ENCODE assay signal across 26 cellular contexts in the genomic region with DNA sequence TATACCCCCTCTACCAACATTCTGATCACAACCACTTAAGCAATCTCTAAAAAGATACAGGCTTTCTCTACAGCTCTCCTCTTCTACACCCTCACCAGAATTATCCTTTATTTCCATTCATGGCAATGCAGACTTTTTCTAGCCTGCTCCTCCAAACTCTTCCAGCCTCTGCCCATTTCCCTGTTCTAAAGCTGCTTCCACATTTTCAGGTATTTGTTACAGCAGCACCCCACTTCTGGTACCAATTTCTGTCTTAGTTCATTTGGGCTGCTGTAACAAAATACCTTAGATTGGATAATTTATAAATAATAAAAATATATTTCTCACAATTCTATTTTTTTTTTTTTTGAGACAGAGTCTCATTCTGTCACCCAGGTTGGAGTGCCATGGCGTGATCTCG. TPM values are rescaled to one million over a fixed set of nuclear protein-coding genes. Genes with fewer than 3 reads are reported as not detected.
DNase-seq lines count a peak whose midpoint lies in the region; ATAC-seq, FAIRE-seq and TF ChIP-seq lines count a peak whose summit lies in the region.
"Had no signal": no experiment of that assay in that cellular context is flagged by ENCODE, and none has a peak within 500 bp of the region (broad histone marks: within the 10 kb centered on the region; RNA-seq: fewer than 3 reads in every experiment).

No MANE protein-coding gene starts in this region.

- no peak overlapping the region for H3K56ac ChIP-seq in IMR-90 (ENCODE audit: extremely low read depth, insufficient read depth, low read length)

- H3K9ac ChIP-seq in IMR-90 (ENCODE audit: low read depth, low read length) (no peak overlapping the region), K562 (ENCODE audit: insufficient read depth in 1 of 2, low read depth in 2 of 2, low read length in 2 of 2) (no peak overlapping the region)
- H3K9ac ChIP-seq: BLaER1 had no signal

- TF ChIP-seq RAD21 in IMR-90 (IDR thresholded peaks at IDR 0.05; ENCODE audit: low read length) (no peak), K562 (CRISPR knock-in tag; conservative IDR thresholded peaks at IDR 0.05 in 1 of 2, IDR thresholded peaks at IDR 0.05 in 1 of 2) (no peak)

- no peak overlapping the region for H2AFZ ChIP-seq in IMR-90 (replicated peaks; ENCODE audit: low read length, poor library complexity)
- no peak overlapping the region for H2AFZ ChIP-seq in K562 (ENCODE audit: low read depth, low read length)

- H3K4me3 ChIP-seq in IMR-90 (ENCODE audit: insufficient read depth, low read depth, low read length) (no peak overlapping the region), K562 (no peak overlapping the region)
- H3K4me3 ChIP-seq: BLaER1 had no signal

- H3K14ac ChIP-seq in IMR-90 (replicated peaks; ENCODE audit: low read depth, low read length): no peak overlapping the region

- no peak overlapping the region for H4K5ac ChIP-seq in IMR-90 (ENCODE audit: low read depth, low read length)

- H3K9me3 ChIP-seq in IMR-90 (ENCODE audit: control insufficient read depth, insufficient read depth, low read length): peaks cover 2% of the 10 kb centered on the region; the same call in 1 of the 2 replicates
- no peaks in the 10 kb centered on the region; the same call in 1 of the 2 replicates for H3K9me3 ChIP-seq in K562 (replicated peaks; ENCODE audit: control insufficient read depth, insufficient read depth, low read depth, low read length)
- H3K9me3 ChIP-seq: BE2C had no signal

- H2BK5ac ChIP-seq in IMR-90 (ENCODE audit: low read depth, low read length, poor library complexity, severe bottlenecking): peak overlapping the region; percentile 23

- H3K27ac ChIP-seq in IMR-90 (ENCODE audit: insufficient read depth, low read length) (no peak overlapping the region), K562 (ENCODE audit: extremely low read depth, low read depth, low read length) (no peak overlapping the region)
- H3K27ac ChIP-seq: BLaER1 had no signal

- 0 out of 2 replicates have a peak overlapping the region, but pooled peaks have one; percentile 2 for H4K91ac ChIP-seq in IMR-90 (ENCODE audit: insufficient read depth, low read depth, low read length)

- peak overlapping the region; percentile 13; the same call in 1 of the 2 replicates for H2AK5ac ChIP-seq in IMR-90 (ENCODE audit: low read depth, low read length)

- DNase-seq in IMR-90 (no peak), K562 (ENCODE audit: extremely low read depth in 1 of 4, low spot score in 3 of 4) (no peak), GM10266 (ENCODE audit: extremely low spot score) (no peak), GM19240 (ENCODE audit: insufficient read length, low spot score) (no peak)
- DNase-seq: 8988T; ACHN; BE2C; C1 segment of cervical spinal cord; CD4-positive, alpha-beta memory T cell; CD4-positive, CD25-positive, alpha-beta regulatory T cell; CD8-positive, alpha-beta memory T cell; COR-L47; DMS 273 treated with DMSO at 0.1 percent for 48 hours; DMS153; DMS53; DMS79; DND-41; EL; GDM1 had no signal

- POLR2A ChIA-PET in IMR-90 (lab: Charles Lee; ENCODE audit: unreplicated experiment) (no interaction called here), K562 (lab: Yijun Ruan, JAX) (no interaction called here)

- no peaks in the 10 kb centered on the region for H3K36me3 ChIP-seq in IMR-90 (ENCODE audit: control insufficient read depth, insufficient read depth, low read length)
- H3K36me3 ChIP-seq in K562 (ENCODE audit: control insufficient read depth, insufficient read depth, low read length): no peaks in the 10 kb centered on the region
- H3K36me3 ChIP-seq: BE2C, BLaER1 had no signal

- H3K79me1 ChIP-seq in IMR-90 (ENCODE audit: low read depth in 1 of 2, low read length in 2 of 2): peaks cover 38 to 79% of the 10 kb centered on the region in 2 experiments

- H3K18ac ChIP-seq in IMR-90 (ENCODE audit: low read depth, low read length): no peak overlapping the region; the same call in 1 of the 2 replicates

- H3K4me1 ChIP-seq in IMR-90 (ENCODE audit: control insufficient read depth, insufficient read depth, low read length) (peaks cover 24% of the 10 kb centered on the region), K562 (replicated peaks in 1 of 2; ENCODE audit: control insufficient read depth in 2 of 2, insufficient read depth in 2 of 2, low read length in 2 of 2) (no peaks in the 10 kb centered on the region)
- H3K4me1 ChIP-seq: BE2C, BLaER1 had no signal

- no peaks in the 10 kb centered on the region for H3K79me2 ChIP-seq in K562 (ENCODE audit: control insufficient read depth, insufficient read depth, low read length)

- WGBS in IMR-90 (ENCODE audit: extremely low coverage in 2 of 2, insufficient read length in 1 of 2), 2 experiments: no CpG with 5 or more reads among the region's 2 CpGs
- WGBS in K562 (ENCODE audit: insufficient coverage, low coverage, missing lambda C conversion rate): 0% methylated on average over 2 of the region's 2 CpGs

- H3K23ac ChIP-seq in IMR-90 (ENCODE audit: low read depth, low read length): no peak overlapping the region

- H2BK20ac ChIP-seq in IMR-90 (ENCODE audit: low read depth, low read length): peak overlapping the region; percentile 44; the same call in 1 of the 2 replicates

- dilution Hi-C loops in IMR-90 (cut with HindIII; ENCODE audit: low sequenced_read_pairs, unreplicated experiment): no loop called here

- H2BK15ac ChIP-seq in IMR-90 (ENCODE audit: low read depth, low read length): no peak overlapping the region

- in situ Hi-C loops in IMR-90 (cut with MboI; ENCODE audit: low sequenced_read_pairs) (loop anchor here (25.0 kb wide), 1 partner anchor 665 kb away; a partner anchor contains a TSS), K562 (cut with MboI) (loop anchor here (25.0 kb wide), 1 partner anchor 1015 kb away; no protein-coding TSS in a partner anchor)

- TF ChIP-seq CTCF in IMR-90 (conservative IDR thresholded peaks at IDR 0.05; ENCODE audit: low read depth, low read length): no peak
- no peak for TF ChIP-seq CTCF in K562 (IDR thresholded peaks at IDR 0.05 in 2 of 3, conservative IDR thresholded peaks at IDR 0.05 in 1 of 3; ENCODE audit: insufficient read depth in 2 of 3, low read depth in 1 of 3, low read length in 3 of 3)
- no peak for TF ChIP-seq CTCF in GM10266 (IDR thresholded peaks at IDR 0.05; ENCODE audit: control insufficient read depth, insufficient read depth, low read depth, missing control alignments)

- no peak overlapping the region for H4K8ac ChIP-seq in IMR-90 (ENCODE audit: low read depth in 2 of 2, low read length in 2 of 2)

- no TSS peak for BruUV-seq in IMR-90 (replicated peaks; lab: Mats Ljungman, UMichigan)
- no TSS peak for BruUV-seq in K562 (replicated peaks; lab: Mats Ljungman, UMichigan)

- intact Hi-C loops in IMR-90 (cut with micrococcal nuclease) (loop anchor here (5.0 kb wide), 1 partner anchor 100 kb away; no protein-coding TSS in a partner anchor), K562 (cut with micrococcal nuclease) (loop anchor here (10.0 kb wide), 1 partner anchor 87 kb away; no protein-coding TSS in a partner anchor)

- no peak overlapping the region for H2AK9ac ChIP-seq in IMR-90 (replicated peaks; ENCODE audit: low read depth, low read length, poor library complexity)

- peaks cover 16% of the 10 kb centered on the region for H3K9me1 ChIP-seq in IMR-90 (ENCODE audit: insufficient read depth, low read length)
- H3K9me1 ChIP-seq in K562 (ENCODE audit: control insufficient read depth, insufficient read depth, low read length): no peaks in the 10 kb centered on the region

- no peak overlapping the region for H2BK120ac ChIP-seq in IMR-90 (ENCODE audit: low read depth, low read length)

- H3K27me3 ChIP-seq in IMR-90 (ENCODE audit: control insufficient read depth, insufficient read depth, low read length) (no peaks in the 10 kb centered on the region), K562 (ENCODE audit: control insufficient read depth in 2 of 2, insufficient read depth in 2 of 2, low read length in 2 of 2) (peaks cover 2 to 5% of the 10 kb centered on the region in 2 experiments; a peak in 2 of 5 replicates)
- H3K27me3 ChIP-seq: BE2C, BLaER1 had no signal

- CTCF ChIA-PET in IMR-90 (lab: Yijun Ruan, JAX) (no interaction called here), K562 (lab: Yijun Ruan, JAX; ENCODE audit: low intra/inter-chr PET ratio) (no interaction called here)

- TF ChIP-seq EP300 in K562 (IDR thresholded peaks at IDR 0.05; ENCODE audit: low read length): no peak

- H3K4ac ChIP-seq in IMR-90 (ENCODE audit: low read depth, low read length): 0 out of 2 replicates have a peak overlapping the region, but pooled peaks have one; percentile 13

- FAIRE-seq in K562 (lab: Jason Lieb, UNC): no peak
- FAIRE-seq: A204.1, GM12891, GM19239 had no signal

- ATAC-seq in IMR-90 (ENCODE audit: low read depth) (no peak), K562 (no peak), GM21526 (IDR thresholded peaks at IDR 0.05; ENCODE audit: low FRiP score, unreplicated experiment) (no peak)

- H4K20me1 ChIP-seq in IMR-90 (ENCODE audit: insufficient read depth, low read length) (no peaks in the 10 kb centered on the region), K562 (replicated peaks; ENCODE audit: control insufficient read depth, insufficient read depth, low read length) (no peaks in the 10 kb centered on the region)
- H4K20me1 ChIP-seq: BLaER1 had no signal

- H3K4me2 ChIP-seq in IMR-90 (ENCODE audit: low read depth, low read length) (no peak overlapping the region), K562 (ENCODE audit: insufficient read depth, low read length) (no peak overlapping the region)
- H3K4me2 ChIP-seq: BLaER1 had no signal

- TF ChIP-seq POLR2A in IMR-90 (IDR thresholded peaks at IDR 0.05; ENCODE audit: low read depth, low read length) (no peak), K562 (conservative IDR thresholded peaks at IDR 0.05) (no peak)

RNA-seq across cellular contexts. Expression of a gene that starts 53.0 kb away (rescaled TPM):
- 4.3 and 4.7 TPM in 2 replicates for total RNA-seq in IMR-90 (2012; rRNA removed)
- polyA plus RNA-seq in IMR-90 (2012; rRNA removed): 1.7 and 1.9 TPM in 2 replicates
- 0.37 and 0.56 TPM in 2 replicates for polyA plus RNA-seq in IMR-90 (2012; cell fraction: cytosol; rRNA removed)
- polyA plus RNA-seq in IMR-90 (2012; cell fraction: nucleus; rRNA removed; ENCODE audit: low replicate concordance): 0.86 and 4.3 TPM in 2 replicates
- total RNA-seq in K562 (2011; cell fraction: chromatin; rRNA removed; ENCODE audit: low replicate concordance): not detected in 2 replicates
- total RNA-seq in K562 (2011; cell fraction: nucleolus; rRNA removed): not detected in 2 replicates
- not detected in 2 replicates for total RNA-seq in K562 (2011; cell fraction: nucleoplasm; rRNA removed)
- not detected in 2 replicates for total RNA-seq in K562 (2014; rRNA removed)
- total RNA-seq in K562 (2014; rRNA removed; fragmentation: Illumina TruSeq; extraction: Trizol): not detected in 2 replicates
- total RNA-seq in K562 (2015; rRNA removed; fragmentation: Illumina TruSeq; extraction: Trizol): not detected in 2 replicates
- total RNA-seq in K562 (2021): not detected in 2 replicates
- polyA plus RNA-seq in K562 (2011; rRNA removed): 0.03 TPM in 1 of 2 replicates, not detected in the other
- not detected in 2 replicates for polyA plus RNA-seq in K562 (2011; cell fraction: cytosol; rRNA removed)
- not detected in 2 replicates for polyA plus RNA-seq in K562 (2011; cell fraction: nucleus; rRNA removed)
- polyA plus RNA-seq in K562 (2012): not detected in 2 replicates
- not detected in 2 replicates for polyA plus RNA-seq in K562 (2014; fragmentation: Illumina TruSeq; extraction: Trizol)
- not detected for polyA plus RNA-seq in K562 (2014; fragmentation: Nextera tagmentation; extraction: Ambion mirVana)
- not detected in 2 replicates for polyA plus RNA-seq in K562 (2014; rRNA removed)
- not detected in 2 replicates for polyA minus RNA-seq in K562 (2011; rRNA and poly(A)+ RNA removed)
- polyA minus RNA-seq in K562 (2011; cell fraction: cytosol; rRNA and poly(A)+ RNA removed): not detected in 2 replicates
- not detected in 2 replicates for polyA minus RNA-seq in K562 (2011; cell fraction: nucleus; rRNA and poly(A)+ RNA removed)
- total RNA-seq: A673; CD4-positive, alpha-beta memory T cell; CD4-positive, CD25-positive, alpha-beta regulatory T cell; CD8-positive, alpha-beta memory T cell had no signal
- polyA plus RNA-seq: CD14-positive monocyte; CD4-positive, alpha-beta memory T cell; CD4-positive, CD25-positive, alpha-beta regulatory T cell; CD8-positive, alpha-beta memory T cell had no signal
